Comparison of ENCODE assay signal across 8 cellular contexts in the genomic region with DNA sequence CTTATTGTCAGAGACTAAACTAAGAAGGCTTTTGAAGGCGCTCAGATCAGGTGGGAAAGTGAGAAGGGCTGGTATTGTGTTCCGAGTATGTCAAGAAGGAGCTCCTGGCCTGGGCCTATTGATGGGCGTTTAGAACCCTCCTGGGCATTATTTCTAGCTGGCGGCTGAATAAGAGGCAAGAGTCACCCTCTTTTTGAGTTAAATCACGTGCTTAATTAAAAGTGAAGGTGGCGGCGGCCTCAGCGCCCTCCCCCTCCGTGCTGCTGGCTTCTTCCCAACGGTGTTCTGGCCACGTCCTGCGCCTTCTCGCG. TPM values are rescaled to one million over a fixed set of nuclear protein-coding genes. Genes with fewer than 3 reads are reported as not detected.
DNase-seq lines count a peak whose midpoint lies in the region; ATAC-seq and TF ChIP-seq lines count a peak whose summit lies in the region.

No MANE protein-coding gene starts in this region.

- DNase-seq in activated T-cell treated with anti-CD3 and anti-CD28 coated beads, Interleukin-2, amount 50 U/mL, for 4 hours: no peak
- DNase-seq in activated T-cell treated with anti-CD3 and anti-CD28 coated beads for 4 hours: no peak
- DNase-seq in activated T-helper 1 cell treated with anti-CD3 and anti-CD28 coated beads, Interleukin-12 subunit alpha, Interleukin-12 subunit beta, Interleukin-2, Interleukin-4 antibody, amounts not matched to agents 30 ng/mL and 10 ng/mL and 1 ng/mL, durations not matched to agents 14 hours and 24 hours and 36 hours (ENCODE audit: low spot score): no peak
- no peak for DNase-seq in lower leg skin (ENCODE audit: low spot score in 2 of 2)
- DNase-seq in tibial artery: no peak

- peaks cover 68% of the 10 kb centered on the region for H3K27me3 Mint-ChIP-seq in activated T-cell treated with anti-CD3 and anti-CD28 coated beads, Interleukin-2, amount 50 U/mL, for 4 hours (ENCODE audit: low read depth)
- peaks cover 79% of the 10 kb centered on the region for H3K27me3 Mint-ChIP-seq in activated T-helper 1 cell treated with anti-CD3 and anti-CD28 coated beads, Interleukin-12 subunit alpha, Interleukin-12 subunit beta, Interleukin-2, Interleukin-4 antibody, amounts not matched to agents 30 ng/mL and 10 ng/mL and 1 ng/mL, durations not matched to agents 14 hours and 24 hours and 36 hours (ENCODE audit: insufficient read depth)

- H3K27me3 ChIP-seq in tibial artery: peaks cover 0 to 2% of the 10 kb centered on the region in 2 donors

- H3K9me3 Mint-ChIP-seq in activated T-cell treated with anti-CD3 and anti-CD28 coated beads, Interleukin-2, amount 50 U/mL, for 4 hours: peaks cover 25% of the 10 kb centered on the region
- peaks cover 15% of the 10 kb centered on the region for H3K9me3 Mint-ChIP-seq in activated T-helper 1 cell treated with anti-CD3 and anti-CD28 coated beads, Interleukin-12 subunit alpha, Interleukin-12 subunit beta, Interleukin-2, Interleukin-4 antibody, amounts not matched to agents 30 ng/mL and 10 ng/mL and 1 ng/mL, durations not matched to agents 14 hours and 24 hours and 36 hours

- H3K27ac Mint-ChIP-seq in activated T-helper 1 cell treated with anti-CD3 and anti-CD28 coated beads, Interleukin-12 subunit alpha, Interleukin-12 subunit beta, Interleukin-2, Interleukin-4 antibody, amounts not matched to agents 30 ng/mL and 10 ng/mL and 1 ng/mL, durations not matched to agents 14 hours and 24 hours and 36 hours: no peak overlapping the region

- no peaks in the 10 kb centered on the region for H3K36me3 ChIP-seq in tibial artery

- H3K4me1 ChIP-seq in tibial artery: peaks cover 0 to 19% (median 10%) of the 10 kb centered on the region in 4 donors

- H3K4me3 Mint-ChIP-seq in activated T-cell treated with anti-CD3 and anti-CD28 coated beads, Interleukin-2, amount 50 U/mL, for 4 hours: peak overlapping the region; percentile 70
- H3K4me3 Mint-ChIP-seq in activated T-helper 1 cell treated with anti-CD3 and anti-CD28 coated beads, Interleukin-12 subunit alpha, Interleukin-12 subunit beta, Interleukin-2, Interleukin-4 antibody, amounts not matched to agents 30 ng/mL and 10 ng/mL and 1 ng/mL, durations not matched to agents 14 hours and 24 hours and 36 hours: peak overlapping the region; percentile 75

- peak overlapping the region; percentile 9 to 31 for H3K27ac ChIP-seq in tibial artery

- intact Hi-C loops in activated T-helper 1 cell treated with anti-CD3 and anti-CD28 coated beads, Interleukin-12 subunit alpha, Interleukin-12 subunit beta, Interleukin-2, Interleukin-4 antibody, amounts not matched to agents 30 ng/mL and 10 ng/mL and 1 ng/mL, durations not matched to agents 14 hours and 24 hours and 36 hours (cut with micrococcal nuclease): loop anchor here (5.0 kb wide), 1 partner anchor 233 kb away; no protein-coding TSS in a partner anchor
- intact Hi-C loops in lower leg skin (cut with DNase I; ENCODE audit: low total_unique reads): no loop called here
- intact Hi-C loops in tibial artery (cut with DNase I; ENCODE audit: low total_unique reads): no loop called here

- TF ChIP-seq CTCF in lower leg skin (IDR thresholded peaks at IDR 0.05) (no peak), tibial artery (IDR thresholded peaks at IDR 0.05) (no peak)

- H3K4me1 Mint-ChIP-seq in activated T-cell treated with anti-CD3 and anti-CD28 coated beads, Interleukin-2, amount 50 U/mL, for 4 hours (ENCODE audit: low read depth): peaks cover 15% of the 10 kb centered on the region
- peaks cover 9% of the 10 kb centered on the region for H3K4me1 Mint-ChIP-seq in activated T-helper 1 cell treated with anti-CD3 and anti-CD28 coated beads, Interleukin-12 subunit alpha, Interleukin-12 subunit beta, Interleukin-2, Interleukin-4 antibody, amounts not matched to agents 30 ng/mL and 10 ng/mL and 1 ng/mL, durations not matched to agents 14 hours and 24 hours and 36 hours (ENCODE audit: low read depth)

- H3K4me3 ChIP-seq in lower leg skin (ENCODE audit: low read depth, poor library complexity, severe bottlenecking) (peak overlapping the region; percentile 26), tibial artery (peak overlapping the region; percentile 49 to 63)

- ATAC-seq in activated T-cell treated with anti-CD3 and anti-CD28 coated beads, Interleukin-2, amount 50 U/mL, for 4 hours: no peak
- ATAC-seq in GM21619 (IDR thresholded peaks at IDR 0.05; ENCODE audit: unreplicated experiment): no peak
- ATAC-seq in HG02610 (IDR thresholded peaks at IDR 0.05; ENCODE audit: unreplicated experiment): no peak
- ATAC-seq in HG02870 (IDR thresholded peaks at IDR 0.05; ENCODE audit: unreplicated experiment): no peak

- peaks cover 0 to 8% (median 6%) of the 10 kb centered on the region in 3 donors for H3K9me3 ChIP-seq in tibial artery

- no peak for TF ChIP-seq POLR2A in lower leg skin (IDR thresholded peaks at IDR 0.05)

- no peaks in the 10 kb centered on the region for H3K36me3 Mint-ChIP-seq in activated T-cell treated with anti-CD3 and anti-CD28 coated beads, Interleukin-2, amount 50 U/mL, for 4 hours (ENCODE audit: insufficient read depth)
- H3K36me3 Mint-ChIP-seq in activated T-helper 1 cell treated with anti-CD3 and anti-CD28 coated beads, Interleukin-12 subunit alpha, Interleukin-12 subunit beta, Interleukin-2, Interleukin-4 antibody, amounts not matched to agents 30 ng/mL and 10 ng/mL and 1 ng/mL, durations not matched to agents 14 hours and 24 hours and 36 hours (ENCODE audit: low read depth): peaks cover 4% of the 10 kb centered on the region

- 14 to 22% methylated on average over 14 of the region's 14 CpGs for WGBS in lower leg skin, 2 donors

RNA-seq across cellular contexts. Expression of a gene that starts 21.0 kb away (rescaled TPM):
- 10 to 100 TPM; 15.7 to 17.2 (median 16.0) TPM for total RNA-seq in activated T-cell treated with anti-CD3 and anti-CD28 coated beads, Interleukin-2, amount 50 U/mL, for 4 hours
- 20.6 and 21.3 TPM in 2 replicates for total RNA-seq in activated T-helper 1 cell treated with anti-CD3 and anti-CD28 coated beads, Interleukin-12 subunit alpha, Interleukin-12 subunit beta, Interleukin-2, Interleukin-4 antibody, amounts not matched to agents 30 ng/mL and 10 ng/mL and 1 ng/mL, durations not matched to agents 14 hours and 24 hours and 36 hours
- total RNA-seq in lower leg skin: 10 to 100 TPM; 42.6 to 64.1 (median 50.1) TPM

RNA-seq across cellular contexts. Expression of a gene that starts 44.3 kb away (rescaled TPM):
- total RNA-seq in activated T-cell treated with anti-CD3 and anti-CD28 coated beads, Interleukin-2, amount 50 U/mL, for 4 hours: under 1 TPM; 0.24 to 0.81 (median 0.47) TPM
- 1.1 and 1.6 TPM in 2 replicates for total RNA-seq in activated T-helper 1 cell treated with anti-CD3 and anti-CD28 coated beads, Interleukin-12 subunit alpha, Interleukin-12 subunit beta, Interleukin-2, Interleukin-4 antibody, amounts not matched to agents 30 ng/mL and 10 ng/mL and 1 ng/mL, durations not matched to agents 14 hours and 24 hours and 36 hours
- 1 to 10 TPM; 1.2 to 6.1 (median 1.6) TPM for total RNA-seq in lower leg skin
